ENCODE assay signal across 15 cellular contexts in the genomic region with DNA sequence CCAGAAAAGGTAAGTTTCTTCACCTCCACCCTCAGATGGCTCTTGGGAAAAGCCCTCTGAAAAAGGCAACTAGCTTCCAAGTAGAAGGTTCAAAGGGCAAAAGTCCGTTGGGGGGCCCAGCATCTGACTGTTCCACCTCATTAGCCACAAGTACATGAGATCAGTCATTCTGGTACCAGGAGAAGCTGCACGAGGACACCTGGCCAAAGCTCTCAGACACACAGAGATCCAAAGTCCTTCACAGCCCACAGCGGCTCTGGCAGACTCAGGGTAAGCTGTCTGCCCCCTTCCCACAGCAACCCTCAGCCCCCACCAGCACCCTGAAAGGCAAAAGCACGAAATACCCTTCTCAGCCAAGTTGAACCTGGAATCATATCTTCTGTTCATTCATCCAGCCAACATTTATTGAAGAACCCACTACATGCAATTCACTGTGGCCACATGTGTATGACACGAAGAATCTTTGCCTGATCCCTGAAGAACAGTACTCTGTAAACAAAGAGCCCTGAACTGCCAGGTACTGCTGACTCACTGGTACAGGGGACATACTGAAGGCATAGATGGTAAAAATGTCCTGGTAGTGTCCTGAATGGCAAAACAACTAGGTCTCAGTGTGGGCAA. TPM values are rescaled to one million over a fixed set of nuclear protein-coding genes. Genes with fewer than 3 reads are reported as not detected.
DNase-seq lines count a peak whose midpoint lies in the region; ATAC-seq and TF ChIP-seq lines count a peak whose summit lies in the region.
"Had no signal": no experiment of that assay in that cellular context is flagged by ENCODE, and none has a peak within 500 bp of the region (broad histone marks: within the 10 kb centered on the region; RNA-seq: fewer than 3 reads in every experiment).

No MANE protein-coding gene starts in this region.

- H3K27me3 ChIP-seq in HUES64 (ENCODE audit: insufficient read depth, low read length) (no peaks in the 10 kb centered on the region), suprapubic skin (no peaks in the 10 kb centered on the region)
- H3K27me3 ChIP-seq: testis had no signal

- peak overlapping the region in 2 of 3 experiments; percentile 67 to 92 for H3K27ac Mint-ChIP-seq in nephron
- H3K27ac Mint-ChIP-seq: activated naive CD8-positive, alpha-beta T cell treated with anti-CD3 and anti-CD28 coated beads, Interleukin-2, amount 10 ng/mL, durations not matched to agents 7 days and 5 days; CD4-positive, CD25-positive, alpha-beta regulatory T cell; immature natural killer cell had no signal

- H3K9me3 Mint-ChIP-seq in nephron, result no peaks in the 10 kb centered on the region
- H3K9me3 Mint-ChIP-seq: activated naive CD8-positive, alpha-beta T cell treated with anti-CD3 and anti-CD28 coated beads, Interleukin-2, amount 10 ng/mL, durations not matched to agents 7 days and 5 days; CD4-positive, CD25-positive, alpha-beta regulatory T cell; immature natural killer cell had no signal

- TF ChIP-seq POLR2A in suprapubic skin (IDR thresholded peaks at IDR 0.05), result no peak

- peaks cover 7% of the 10 kb centered on the region for H3K27me3 Mint-ChIP-seq in nephron (ENCODE audit: low read depth)

- H3K36me3 ChIP-seq in HUES64 (ENCODE audit: insufficient read depth, low read length), result no peaks in the 10 kb centered on the region
- H3K36me3 ChIP-seq in suprapubic skin, result no peaks in the 10 kb centered on the region

- peak; percentile 57 for ATAC-seq in GM18909 (IDR thresholded peaks at IDR 0.05; ENCODE audit: poor library complexity, unreplicated experiment)
- ATAC-seq in HG02623 (IDR thresholded peaks at IDR 0.05; ENCODE audit: unreplicated experiment), result peak; percentile 39
- no peak for ATAC-seq in GM21360 (IDR thresholded peaks at IDR 0.05; ENCODE audit: unreplicated experiment)
- ATAC-seq: right cardiac atrium had no signal

- TF ChIP-seq CTCF in nephron (IDR thresholded peaks at IDR 0.05; ENCODE audit: unreplicated experiment in 3 of 3), result no peak
- TF ChIP-seq CTCF in suprapubic skin (IDR thresholded peaks at IDR 0.05), result no peak

- 0 out of 2 replicates have a peak overlapping the region, but pooled peaks have one; percentile 21 for H3K9ac ChIP-seq in HUES64 (ENCODE audit: low read depth, low read length)

- no peaks in the 10 kb centered on the region for H3K4me1 Mint-ChIP-seq in nephron
- H3K4me1 Mint-ChIP-seq: activated naive CD8-positive, alpha-beta T cell treated with anti-CD3 and anti-CD28 coated beads, Interleukin-2, amount 10 ng/mL, durations not matched to agents 7 days and 5 days; CD4-positive, CD25-positive, alpha-beta regulatory T cell; immature natural killer cell had no signal

- no peak for DNase-seq in NCI-H446 (lab: John Stamatoyannopoulos, UW)
- no peak for DNase-seq in AG20443 (ENCODE audit: low spot score)
- no peak for DNase-seq in suprapubic skin (ENCODE audit: low spot score in 2 of 2)
- DNase-seq: activated naive CD8-positive, alpha-beta T cell treated with anti-CD3 and anti-CD28 coated beads, Interleukin-2, amount 10 ng/mL, durations not matched to agents 7 days and 5 days; CD4-positive, CD25-positive, alpha-beta regulatory T cell; immature natural killer cell; NCI-H345; right cardiac atrium; RPMI8226; testis had no signal

- 71% methylated on average over 5 of the region's 5 CpGs for WGBS in HUES64
- WGBS in suprapubic skin, result 78% methylated on average over 5 of the region's 5 CpGs

- H3K4me3 Mint-ChIP-seq in nephron, result peak overlapping the region in 1 of 3 experiments; percentile 3
- H3K4me3 Mint-ChIP-seq: activated naive CD8-positive, alpha-beta T cell treated with anti-CD3 and anti-CD28 coated beads, Interleukin-2, amount 10 ng/mL, durations not matched to agents 7 days and 5 days; CD4-positive, CD25-positive, alpha-beta regulatory T cell; immature natural killer cell had no signal

- no peaks in the 10 kb centered on the region for H3K36me3 Mint-ChIP-seq in nephron (ENCODE audit: low read depth)
- H3K36me3 Mint-ChIP-seq: activated naive CD8-positive, alpha-beta T cell treated with anti-CD3 and anti-CD28 coated beads, Interleukin-2, amount 10 ng/mL, durations not matched to agents 7 days and 5 days; CD4-positive, CD25-positive, alpha-beta regulatory T cell; immature natural killer cell had no signal

- no peak for TF ChIP-seq EP300 in suprapubic skin (IDR thresholded peaks at IDR 0.05)

- H3K9me3 ChIP-seq in HUES64 (ENCODE audit: insufficient read depth, low read depth, low read length) (no peaks in the 10 kb centered on the region), suprapubic skin (no peaks in the 10 kb centered on the region)
- H3K9me3 ChIP-seq: testis had no signal

- H3K4me1 ChIP-seq in HUES64 (ENCODE audit: insufficient read depth, low read length) (peaks cover 15% of the 10 kb centered on the region), suprapubic skin (no peaks in the 10 kb centered on the region)
- H3K4me1 ChIP-seq: testis had no signal

- H3K27ac ChIP-seq in HUES64 (ENCODE audit: low read depth, low read length) (peak overlapping the region; percentile 60; the same call in 1 of the 2 replicates), suprapubic skin (no peak overlapping the region)
- H3K27ac ChIP-seq: testis had no signal

- H3K4me3 ChIP-seq in HUES64 (ENCODE audit: low read length) (no peak overlapping the region), suprapubic skin (no peak overlapping the region)
- H3K4me3 ChIP-seq: testis had no signal

RNA-seq across cellular contexts. Expression of gene SLC7A7, which starts 19.0 kb away (rescaled TPM):
- 3.2 TPM for polyA plus RNA-seq in HUES64 (2013, experiment 1 of 2)
- 4.9 TPM for polyA plus RNA-seq in HUES64 (2013, experiment 2 of 2)
- 1 to 10 TPM; 1.8 to 3.8 (median 2.9) TPM for total RNA-seq in suprapubic skin
- total RNA-seq: CD4-positive, CD25-positive, alpha-beta regulatory T cell had no signal

RNA-seq across cellular contexts. Expression of gene OXA1L, which starts 29.7 kb away (rescaled TPM):
- 88.6 TPM for polyA plus RNA-seq in HUES64 (2013, experiment 1 of 2)
- 98.6 TPM for polyA plus RNA-seq in HUES64 (2013, experiment 2 of 2)
- 100 to 1,000 TPM in 2 of 4 donors, 10 to 100 TPM in 2; 75.7 to 107 (median 91.8) TPM for total RNA-seq in suprapubic skin

RNA-seq across cellular contexts. Expression of gene MRPL52, which starts 33.5 kb away (rescaled TPM):
- 154 TPM for polyA plus RNA-seq in HUES64 (2013, experiment 1 of 2)
- polyA plus RNA-seq in HUES64 (2013, experiment 2 of 2), result 177 TPM
- 10 to 100 TPM; 35.5 to 84.5 (median 74.2) TPM for total RNA-seq in suprapubic skin

RNA-seq across cellular contexts. Expression of gene MMP14, which starts 40.2 kb away (rescaled TPM):
- 34.2 TPM for polyA plus RNA-seq in HUES64 (2013, experiment 1 of 2)
- polyA plus RNA-seq in HUES64 (2013, experiment 2 of 2), result 40.1 TPM
- 100 to 1,000 TPM; 106 to 161 (median 128) TPM for total RNA-seq in suprapubic skin
- polyA plus RNA-seq: CD4-positive, CD25-positive, alpha-beta regulatory T cell; immature natural killer cell had no signal
